28 cellular contexts compared by ENCODE assay signal in genomic region chr2:125698280-125698679, GRCh38.
"Had no signal": no experiment of that assay in that cellular context is flagged by ENCODE, and none has a peak within 500 bp of the region (broad histone marks: within the 10 kb centered on the region; RNA-seq: fewer than 3 reads in every experiment).

No MANE protein-coding gene starts in this region.

- H2AFZ ChIP-seq: neural progenitor cell, parathyroid adenoma had no signal

- DNase-seq: naive thymus-derived CD4-positive, alpha-beta T cell; natural killer cell; occipital lobe; ovary; posterior cingulate gyrus; psoas muscle; right cardiac atrium; spleen; stimulated activated CD4-positive, alpha-beta T cell treated with anti-CD3 and anti-CD28 coated beads, Interleukin-12 subunit alpha, Interleukin-12 subunit beta, amount 100 ng/mL, for 4 hours; stimulated activated CD4-positive, alpha-beta T cell treated with anti-CD3 and anti-CD28 coated beads, Interleukin-1b, Interleukin-23, amount 100 ng/mL, for 48 hours; stimulated activated CD4-positive, alpha-beta T cell treated with anti-CD3 and anti-CD28 coated beads, Interleukin-4, amount 100 ng/mL, for 1 hour; stimulated activated CD4-positive, alpha-beta T cell treated with anti-CD3 and anti-CD28 coated beads, Interleukin-4, amount 100 ng/mL, for 4 hours; stimulated activated CD8-positive, alpha-beta memory T cell treated with anti-CD3 and anti-CD28 coated beads, Interleukin-4, amount 100 ng/mL, for 48 hours; stimulated activated naive CD4-positive, alpha-beta T cell; stimulated activated naive CD8-positive, alpha-beta T cell treated with anti-CD3 and anti-CD28 coated beads, Interleukin-15, amount 100 ng/mL, for 72 hours; stimulated activated naive CD8-positive, alpha-beta T cell treated with anti-CD3 and anti-CD28 coated beads, Interleukin-15, Interleukin-2, amounts not matched to agents 100 U/mL and 50 U/mL, for 24 hours; substantia nigra; thyroid gland; upper lobe of left lung had no signal

- H3K9ac ChIP-seq: neural progenitor cell, parathyroid adenoma had no signal

- H3K27me3 ChIP-seq: neural progenitor cell, ovary, spleen, thyroid gland, tibial nerve, upper lobe of left lung had no signal

- H3K79me2 ChIP-seq: parathyroid adenoma had no signal

- H3K4me3 ChIP-seq: neural progenitor cell, ovary, psoas muscle, skin epidermis, smooth muscle cell, spleen, thoracic aorta, thyroid gland, tibial nerve, upper lobe of left lung had no signal

- FAIRE-seq: urothelium cell line had no signal

- H3K4me2 ChIP-seq: neural progenitor cell, smooth muscle cell had no signal

- H3K27ac ChIP-seq: neural progenitor cell, ovary, parathyroid adenoma, psoas muscle, skin epidermis, spleen, thoracic aorta, thyroid gland, tibial nerve, upper lobe of left lung had no signal

- H3K4me1 ChIP-seq: neural progenitor cell, parathyroid adenoma, psoas muscle, spleen, thyroid gland, upper lobe of left lung had no signal

- H3K9me3 ChIP-seq: ovary, psoas muscle, spleen, thoracic aorta, thyroid gland, tibial nerve, upper lobe of left lung had no signal

- ATAC-seq: naive thymus-derived CD4-positive, alpha-beta T cell; natural killer cell; psoas muscle; right cardiac atrium; sciatic nerve; stimulated activated memory B cell treated with anti-CD40 and anti-IgM and Interleukin-4, amounts not matched to agents 10 μg/mL and 1 μg/mL and 100 μg/mL, for 72 hours; stimulated activated naive CD8-positive, alpha-beta T cell treated with anti-CD3 and anti-CD28 coated beads, Interleukin-15, amount 100 ng/mL, for 72 hours; stimulated activated naive CD8-positive, alpha-beta T cell treated with anti-CD3 and anti-CD28 coated beads, Interleukin-15, Interleukin-2, amounts not matched to agents 100 U/mL and 50 U/mL, for 24 hours had no signal

- H3K36me3 ChIP-seq: neural progenitor cell, ovary, spleen, thoracic aorta, thyroid gland, tibial nerve, upper lobe of left lung had no signal
